ENCODE assay signal across 11 cellular contexts in the genomic region with DNA sequence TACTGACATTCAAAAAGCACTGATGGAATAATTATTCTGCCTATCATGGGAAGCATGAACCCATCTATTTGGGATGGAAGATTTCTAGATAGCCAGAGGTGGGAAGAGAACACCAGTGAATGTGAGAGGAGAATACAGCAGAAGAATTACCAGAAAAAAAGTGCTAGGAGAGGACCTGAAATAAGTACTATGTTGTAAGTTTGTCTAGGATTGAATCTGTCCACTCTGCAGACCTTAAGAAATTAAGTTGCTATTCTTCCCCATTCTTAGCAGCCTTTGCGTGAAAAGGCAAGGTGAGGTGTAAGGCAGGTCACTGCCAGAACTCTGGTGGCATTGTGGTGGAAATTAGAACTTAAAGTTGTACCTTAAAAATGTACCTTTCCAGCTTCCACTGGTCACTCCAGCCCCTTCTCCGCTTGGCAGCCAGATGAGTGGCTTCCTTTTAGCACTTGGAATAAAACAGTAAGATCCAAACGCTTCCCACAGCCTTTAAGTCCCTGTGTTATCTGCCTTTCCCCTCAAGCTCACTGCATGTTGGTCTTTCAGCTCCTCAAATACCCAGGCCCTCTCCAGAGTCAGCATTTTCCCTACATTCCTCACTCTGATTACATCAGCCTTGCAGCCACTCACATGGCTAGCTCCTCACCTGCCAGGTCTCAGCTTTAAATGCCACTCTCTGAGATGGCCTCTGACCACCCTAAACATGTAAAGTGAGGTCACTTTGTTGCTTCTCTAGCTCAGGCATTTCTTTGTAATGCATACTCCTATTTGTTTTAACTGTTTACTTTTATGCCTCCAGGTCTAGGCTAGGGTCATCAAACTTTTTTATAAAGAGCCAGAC.
A peak's percentile ranks its signal among the peaks of the same experiment; 100 is the strongest.
DNase-seq lines count a peak whose midpoint lies in the region; ATAC-seq and TF ChIP-seq lines count a peak whose summit lies in the region.
"Had no signal": no experiment of that assay in that cellular context is flagged by ENCODE, and none has a peak within 500 bp of the region (broad histone marks: within the 10 kb centered on the region; RNA-seq: fewer than 3 reads in every experiment).

No MANE protein-coding gene starts in this region.

- H2AFZ ChIP-seq in SK-N-SH (ENCODE audit: low read depth) = no peak overlapping the region
- peak overlapping the region; percentile 25 for H2AFZ ChIP-seq in parathyroid adenoma

- H3K27ac ChIP-seq in SK-N-SH (ENCODE audit: low read depth in 2 of 2, low read length in 1 of 2) (no peak overlapping the region; a peak in 1 of 4 replicates), foreskin keratinocyte (no peak overlapping the region), parathyroid adenoma (peak overlapping the region; percentile 68)

- no peak for TF ChIP-seq EP300 in SK-N-SH (IDR thresholded peaks at IDR 0.05; ENCODE audit: borderline replicate concordance in 1 of 2, low read depth in 1 of 2, low read length in 1 of 2)

- H3K27me3 ChIP-seq in SK-N-SH (ENCODE audit: insufficient read depth) = no peaks in the 10 kb centered on the region
- no peaks in the 10 kb centered on the region for H3K27me3 ChIP-seq in foreskin keratinocyte
- no peaks in the 10 kb centered on the region for H3K27me3 ChIP-seq in parathyroid adenoma (ENCODE audit: control insufficient read depth, insufficient read depth, low read length)

- CTCF ChIA-PET in SK-N-SH (lab: Yijun Ruan, JAX) = interaction anchor here (1.7 to 6.0 kb wide), 3 partner anchors 9 to 254 kb away, joined by 7 to 34 read pairs (median 9); partner anchors contain the start of gene EPB41L4A

- DNase-seq in SK-N-SH = no peak
- no peak for DNase-seq in foreskin keratinocyte
- no peak for DNase-seq in NCI-H748 treated with DMSO at 0.1 percent for 48 hours (lab: John Stamatoyannopoulos, UW)
- no peak for DNase-seq in NCI-H2196 treated with DMSO at 0.1 percent for 48 hours (lab: John Stamatoyannopoulos, UW; ENCODE audit: unreplicated experiment)
- DNase-seq: activated CD4-positive, CD25-positive, alpha-beta regulatory T cell; activated naive CD4-positive, alpha-beta T cell treated with anti-CD3 and anti-CD28 coated beads, Interleukin-2, amount 10 ng/mL, durations not matched to agents 7 days and 5 days; naive B cell had no signal

- H3K4me1 ChIP-seq in SK-N-SH (ENCODE audit: control insufficient read depth in 1 of 2, insufficient read depth in 2 of 2, low read depth in 1 of 2, low read length in 1 of 2) (peaks cover 0 to 5% of the 10 kb centered on the region in 2 experiments; a peak in 3 of 4 replicates), foreskin keratinocyte (no peaks in the 10 kb centered on the region), parathyroid adenoma (peaks cover 17% of the 10 kb centered on the region)

- peaks cover 12% of the 10 kb centered on the region for H3F3A ChIP-seq in SK-N-SH (replicated peaks; ENCODE audit: insufficient read depth)

- H3K79me2 ChIP-seq in SK-N-SH (ENCODE audit: insufficient read depth) (peaks cover 23% of the 10 kb centered on the region), parathyroid adenoma (no peaks in the 10 kb centered on the region)

- no peak overlapping the region for H3K4me3 ChIP-seq in SK-N-SH (ENCODE audit: low read depth in 2 of 2, low read length in 1 of 2)
- H3K4me3 ChIP-seq in parathyroid adenoma (ENCODE audit: low read depth, low read length) = no peak overlapping the region

- ATAC-seq in SK-N-SH treated with all-trans-retinoic acid at 6 μM for 48 hours (peak; percentile 11), foreskin keratinocyte (peak; percentile 33), HG03045 (IDR thresholded peaks at IDR 0.05; ENCODE audit: unreplicated experiment) (no peak)

- no peaks in the 10 kb centered on the region for H3K9me2 ChIP-seq in SK-N-SH

- H3K9me3 ChIP-seq in SK-N-SH = no peaks in the 10 kb centered on the region
- no peaks in the 10 kb centered on the region for H3K9me3 ChIP-seq in parathyroid adenoma (ENCODE audit: control insufficient read depth, low read length)

- peaks cover 43 to 59% of the 10 kb centered on the region in 2 experiments for H3K36me3 ChIP-seq in SK-N-SH (replicated peaks in 1 of 2; ENCODE audit: control insufficient read depth in 1 of 2, insufficient read depth in 2 of 2, low read length in 1 of 2)
- H3K36me3 ChIP-seq in parathyroid adenoma (ENCODE audit: control insufficient read depth, insufficient read depth, low read length) = no peaks in the 10 kb centered on the region

- H4K20me1 ChIP-seq in SK-N-SH (ENCODE audit: insufficient read depth) = peaks cover 15% of the 10 kb centered on the region

- POLR2A ChIA-PET in SK-N-SH (lab: Yijun Ruan, JAX) = no interaction called here

- H3K4me2 ChIP-seq in SK-N-SH (no peak overlapping the region), parathyroid adenoma (ENCODE audit: low read length) (no peak overlapping the region)

- WGBS in SK-N-SH (ENCODE audit: low lambda C conversion rate) = 96% methylated on average over 3 of the region's 3 CpGs

- TF ChIP-seq CTCF in SK-N-SH (IDR thresholded peaks at IDR 0.05) = no peak
- no peak for TF ChIP-seq CTCF in foreskin keratinocyte (conservative IDR thresholded peaks at IDR 0.05)
- TF ChIP-seq CTCF in parathyroid adenoma (IDR thresholded peaks at IDR 0.05) = no peak

- no peak overlapping the region for H3K9ac ChIP-seq in SK-N-SH
- no peak overlapping the region for H3K9ac ChIP-seq in parathyroid adenoma

- no peak for TF ChIP-seq RAD21 in SK-N-SH (IDR thresholded peaks at IDR 0.05; ENCODE audit: low read length)

TF ChIP-seq in SK-N-SH treated with all-trans-retinoic acid at 6 μM for 48 hours, 23 proteins besides CTCF, POLR2A, EP300 and RAD21:
- no peak for TF ChIP-seq ARNTL (CRISPR knock-in tag; IDR thresholded peaks at IDR 0.05; ENCODE audit: borderline replicate concordance, low read depth)
- TF ChIP-seq SNAI2 (CRISPR knock-in tag; IDR thresholded peaks at IDR 0.05) = no peak
- no peak for TF ChIP-seq PPARA (CRISPR knock-in tag; IDR thresholded peaks at IDR 0.05; ENCODE audit: borderline replicate concordance)
- no peak for TF ChIP-seq ISL1 (CRISPR knock-in tag; IDR thresholded peaks at IDR 0.05)
- no peak for TF ChIP-seq PATZ1 (CRISPR knock-in tag; IDR thresholded peaks at IDR 0.05; ENCODE audit: borderline replicate concordance)
TF ChIP-seq in SK-N-SH treated with all-trans-retinoic acid at 6 μM for 48 hours: peak in this region for 0.

TF ChIP-seq in SK-N-SH, 30 proteins besides CTCF, POLR2A, EP300 and RAD21 (continues in another document):
- TF ChIP-seq, protein P1, sequence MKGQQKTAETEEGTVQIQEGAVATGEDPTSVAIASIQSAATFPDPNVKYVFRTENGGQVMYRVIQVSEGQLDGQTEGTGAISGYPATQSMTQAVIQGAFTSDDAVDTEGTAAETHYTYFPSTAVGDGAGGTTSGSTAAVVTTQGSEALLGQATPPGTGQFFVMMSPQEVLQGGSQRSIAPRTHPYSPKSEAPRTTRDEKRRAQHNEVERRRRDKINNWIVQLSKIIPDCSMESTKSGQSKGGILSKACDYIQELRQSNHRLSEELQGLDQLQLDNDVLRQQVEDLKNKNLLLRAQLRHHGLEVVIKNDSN (IDR thresholded peaks at IDR 0.05; ENCODE audit: borderline replicate concordance, low read depth) = no peak
- no peak for TF ChIP-seq YY1 (IDR thresholded peaks at IDR 0.05; ENCODE audit: low read depth)
- no peak for TF ChIP-seq GABPA (IDR thresholded peaks at IDR 0.05; ENCODE audit: low read depth)
- TF ChIP-seq RCOR1 (IDR thresholded peaks at IDR 0.05; ENCODE audit: low read length) = no peak
- TF ChIP-seq FOSL2 (IDR thresholded peaks at IDR 0.05; ENCODE audit: borderline replicate concordance, low read depth) = no peak
- TF ChIP-seq, protein P2, sequence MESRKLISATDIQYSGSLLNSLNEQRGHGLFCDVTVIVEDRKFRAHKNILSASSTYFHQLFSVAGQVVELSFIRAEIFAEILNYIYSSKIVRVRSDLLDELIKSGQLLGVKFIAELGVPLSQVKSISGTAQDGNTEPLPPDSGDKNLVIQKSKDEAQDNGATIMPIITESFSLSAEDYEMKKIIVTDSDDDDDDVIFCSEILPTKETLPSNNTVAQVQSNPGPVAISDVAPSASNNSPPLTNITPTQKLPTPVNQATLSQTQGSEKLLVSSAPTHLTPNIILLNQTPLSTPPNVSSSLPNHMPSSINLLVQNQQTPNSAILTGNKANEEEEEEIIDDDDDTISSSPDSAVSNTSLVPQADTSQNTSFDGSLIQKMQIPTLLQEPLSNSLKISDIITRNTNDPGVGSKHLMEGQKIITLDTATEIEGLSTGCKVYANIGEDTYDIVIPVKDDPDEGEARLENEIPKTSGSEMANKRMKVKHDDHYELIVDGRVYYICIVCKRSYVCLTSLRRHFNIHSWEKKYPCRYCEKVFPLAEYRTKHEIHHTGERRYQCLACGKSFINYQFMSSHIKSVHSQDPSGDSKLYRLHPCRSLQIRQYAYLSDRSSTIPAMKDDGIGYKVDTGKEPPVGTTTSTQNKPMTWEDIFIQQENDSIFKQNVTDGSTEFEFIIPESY (IDR thresholded peaks at IDR 0.05; ENCODE audit: borderline replicate concordance, low read depth) = no peak

TF ChIP-seq in PFSK-1, 5 proteins besides CTCF, POLR2A, EP300 and RAD21 (continues in another document):
- TF ChIP-seq REST (IDR thresholded peaks at IDR 0.05; ENCODE audit: insufficient read depth in 1 of 2, low read depth in 2 of 2, low read length in 2 of 2) (no peak), SIN3A (IDR thresholded peaks at IDR 0.05; ENCODE audit: borderline replicate concordance, insufficient read depth, low read length) (no peak), POLR2AphosphoS5 (IDR thresholded peaks at IDR 0.05; ENCODE audit: low read depth, low read length) (peak; percentile 58)
